Comparison of ENCODE assay signal across 1 cellular context in genomic region chr19:49591731-49592485, GRCh38.
A peak's percentile ranks its signal among the peaks of the same experiment; 100 is the strongest.
TF ChIP-seq lines count a peak whose summit lies in the region.

No MANE protein-coding gene starts in this region.

TF ChIP-seq in HEK293, 187 proteins besides CTCF, POLR2A, EP300 and RAD21 (continued from another document and continues in another):
- no peak for TF ChIP-seq ZBTB49 (tag by site-specific recombination; IDR thresholded peaks at IDR 0.05; ENCODE audit: low read depth)
- TF ChIP-seq ZSCAN18 (tag by site-specific recombination; IDR thresholded peaks at IDR 0.05) = no peak
- peak; percentile 98 for TF ChIP-seq KLF9 (tag by site-specific recombination; IDR thresholded peaks at IDR 0.05; ENCODE audit: low read depth)
- no peak for TF ChIP-seq RBAK (tag by site-specific recombination; IDR thresholded peaks at IDR 0.05)
- no peak for TF ChIP-seq ZNF169 (tag by site-specific recombination; IDR thresholded peaks at IDR 0.05)
- TF ChIP-seq WT1 (tag by site-specific recombination; IDR thresholded peaks at IDR 0.05) = no peak
- TF ChIP-seq ZNF600 (tag by site-specific recombination; IDR thresholded peaks at IDR 0.05) = no peak
- TF ChIP-seq ZNF23 (tag by site-specific recombination; IDR thresholded peaks at IDR 0.05; ENCODE audit: borderline replicate concordance) = no peak
- TF ChIP-seq SETDB1 (IDR thresholded peaks at IDR 0.05; ENCODE audit: insufficient read length, low read length) = no peak
- TF ChIP-seq KLF10 (tag by site-specific recombination; IDR thresholded peaks at IDR 0.05) = peak; percentile 86
- TF ChIP-seq GLI2 (tag by site-specific recombination; IDR thresholded peaks at IDR 0.05; ENCODE audit: borderline replicate concordance, low read depth) = no peak
- TF ChIP-seq ZEB2 (tag by site-specific recombination; IDR thresholded peaks at IDR 0.05) = 0 out of 2 replicates have a peak, but pooled peaks have one; percentile 67
- TF ChIP-seq ZNF426 (tag by site-specific recombination; IDR thresholded peaks at IDR 0.05) = no peak
- peak; percentile 99 for TF ChIP-seq ZBTB10 (tag by site-specific recombination; IDR thresholded peaks at IDR 0.05)
- peak; percentile 8; the same call in 1 of the 2 replicates for TF ChIP-seq BCL11B (tag by site-specific recombination; IDR thresholded peaks at IDR 0.05; ENCODE audit: low read depth)
- no peak for TF ChIP-seq ZNF221 (tag by site-specific recombination; IDR thresholded peaks at IDR 0.05; ENCODE audit: borderline replicate concordance)
- TF ChIP-seq ZNF585B (tag by site-specific recombination; IDR thresholded peaks at IDR 0.05) = no peak
- no peak for TF ChIP-seq ZNF324 (tag by site-specific recombination; IDR thresholded peaks at IDR 0.05)
- TF ChIP-seq ZNF354C (tag by site-specific recombination; IDR thresholded peaks at IDR 0.05; ENCODE audit: borderline replicate concordance, low read depth) = no peak
- TF ChIP-seq ZNF514 (tag by site-specific recombination; IDR thresholded peaks at IDR 0.05) = no peak
- no peak for TF ChIP-seq ZFP69B (tag by site-specific recombination; IDR thresholded peaks at IDR 0.05)
- no peak for TF ChIP-seq ZNF19 (tag by site-specific recombination; IDR thresholded peaks at IDR 0.05; ENCODE audit: low read depth)
- peak; percentile 19 for TF ChIP-seq HIC1 (tag by site-specific recombination; IDR thresholded peaks at IDR 0.05)
- TF ChIP-seq ZNF214 (tag by site-specific recombination; IDR thresholded peaks at IDR 0.05; ENCODE audit: borderline replicate concordance) = no peak
- TF ChIP-seq ZNF335 (tag by site-specific recombination; conservative IDR thresholded peaks at IDR 0.05) = peak; percentile 32
- peak; percentile 99 for TF ChIP-seq PATZ1 (tag by site-specific recombination; IDR thresholded peaks at IDR 0.05)
- TF ChIP-seq ZNF692 (tag by site-specific recombination; IDR thresholded peaks at IDR 0.05) = no peak
- TF ChIP-seq FEZF1 (tag by site-specific recombination; IDR thresholded peaks at IDR 0.05) = no peak
- TF ChIP-seq ZNF792 (tag by site-specific recombination; IDR thresholded peaks at IDR 0.05) = 0 out of 2 replicates have a peak, but pooled peaks have one; percentile 31
- no peak for TF ChIP-seq ZNF560 (tag by site-specific recombination; IDR thresholded peaks at IDR 0.05; ENCODE audit: borderline replicate concordance)
- TF ChIP-seq ZNF629 (tag by site-specific recombination; IDR thresholded peaks at IDR 0.05) = peak; percentile 37; the same call in 1 of the 2 replicates
- no peak for TF ChIP-seq ZNF37A (tag by site-specific recombination; IDR thresholded peaks at IDR 0.05)
- no peak for TF ChIP-seq ZNF133 (tag by site-specific recombination; IDR thresholded peaks at IDR 0.05)
- TF ChIP-seq ZNF202 (tag by site-specific recombination; IDR thresholded peaks at IDR 0.05; ENCODE audit: borderline replicate concordance) = no peak
- TF ChIP-seq SCRT1 (tag by site-specific recombination; IDR thresholded peaks at IDR 0.05; ENCODE audit: borderline replicate concordance) = no peak; the same call in 1 of the 2 replicates
- TF ChIP-seq HOXA7 (CRISPR knock-in tag; IDR thresholded peaks at IDR 0.05; ENCODE audit: borderline replicate concordance) = no peak
- TF ChIP-seq ZNF292 (tag by site-specific recombination; IDR thresholded peaks at IDR 0.05; ENCODE audit: borderline replicate concordance, low read depth) = no peak
- no peak for TF ChIP-seq ZBTB1 (tag by site-specific recombination; IDR thresholded peaks at IDR 0.05)
- no peak for TF ChIP-seq ZNF747 (tag by site-specific recombination; IDR thresholded peaks at IDR 0.05)
- no peak for TF ChIP-seq ZNF548 (tag by site-specific recombination; IDR thresholded peaks at IDR 0.05)
- TF ChIP-seq ZNF362 (tag by site-specific recombination; IDR thresholded peaks at IDR 0.05) = no peak
- TF ChIP-seq ZNF274 (IDR thresholded peaks at IDR 0.05; ENCODE audit: low read length) = no peak
- no peak for TF ChIP-seq ZNF274 (tag by site-specific recombination; IDR thresholded peaks at IDR 0.05; ENCODE audit: borderline replicate concordance)
- no peak for TF ChIP-seq ZNF654 (tag by site-specific recombination; IDR thresholded peaks at IDR 0.05; ENCODE audit: low read depth)
- peak; percentile 40; the same call in 1 of the 2 replicates for TF ChIP-seq ZNF596 (tag by site-specific recombination; IDR thresholded peaks at IDR 0.05)
- TF ChIP-seq ZNF18 (tag by site-specific recombination; IDR thresholded peaks at IDR 0.05) = no peak
- TF ChIP-seq ZNF791 (tag by site-specific recombination; IDR thresholded peaks at IDR 0.05) = no peak
- no peak for TF ChIP-seq ZNF416 (tag by site-specific recombination; IDR thresholded peaks at IDR 0.05)
- no peak; the same call in 1 of the 2 replicates for TF ChIP-seq ZNF394 (tag by site-specific recombination; IDR thresholded peaks at IDR 0.05; ENCODE audit: borderline replicate concordance)
- TF ChIP-seq ZNF701 (tag by site-specific recombination; IDR thresholded peaks at IDR 0.05) = no peak
- no peak for TF ChIP-seq YY2 (tag by site-specific recombination; IDR thresholded peaks at IDR 0.05)
- TF ChIP-seq ZNF132 (tag by site-specific recombination; IDR thresholded peaks at IDR 0.05; ENCODE audit: borderline replicate concordance) = no peak
- TF ChIP-seq ELK4 (IDR thresholded peaks at IDR 0.05; ENCODE audit: borderline replicate concordance, low read depth, low read length) = no peak
- no peak for TF ChIP-seq HOXC10 (CRISPR knock-in tag; IDR thresholded peaks at IDR 0.05)
- no peak for TF ChIP-seq ZNF664 (tag by site-specific recombination; IDR thresholded peaks at IDR 0.05)
